8 cellular contexts compared by ENCODE assay signal in the genomic region with DNA sequence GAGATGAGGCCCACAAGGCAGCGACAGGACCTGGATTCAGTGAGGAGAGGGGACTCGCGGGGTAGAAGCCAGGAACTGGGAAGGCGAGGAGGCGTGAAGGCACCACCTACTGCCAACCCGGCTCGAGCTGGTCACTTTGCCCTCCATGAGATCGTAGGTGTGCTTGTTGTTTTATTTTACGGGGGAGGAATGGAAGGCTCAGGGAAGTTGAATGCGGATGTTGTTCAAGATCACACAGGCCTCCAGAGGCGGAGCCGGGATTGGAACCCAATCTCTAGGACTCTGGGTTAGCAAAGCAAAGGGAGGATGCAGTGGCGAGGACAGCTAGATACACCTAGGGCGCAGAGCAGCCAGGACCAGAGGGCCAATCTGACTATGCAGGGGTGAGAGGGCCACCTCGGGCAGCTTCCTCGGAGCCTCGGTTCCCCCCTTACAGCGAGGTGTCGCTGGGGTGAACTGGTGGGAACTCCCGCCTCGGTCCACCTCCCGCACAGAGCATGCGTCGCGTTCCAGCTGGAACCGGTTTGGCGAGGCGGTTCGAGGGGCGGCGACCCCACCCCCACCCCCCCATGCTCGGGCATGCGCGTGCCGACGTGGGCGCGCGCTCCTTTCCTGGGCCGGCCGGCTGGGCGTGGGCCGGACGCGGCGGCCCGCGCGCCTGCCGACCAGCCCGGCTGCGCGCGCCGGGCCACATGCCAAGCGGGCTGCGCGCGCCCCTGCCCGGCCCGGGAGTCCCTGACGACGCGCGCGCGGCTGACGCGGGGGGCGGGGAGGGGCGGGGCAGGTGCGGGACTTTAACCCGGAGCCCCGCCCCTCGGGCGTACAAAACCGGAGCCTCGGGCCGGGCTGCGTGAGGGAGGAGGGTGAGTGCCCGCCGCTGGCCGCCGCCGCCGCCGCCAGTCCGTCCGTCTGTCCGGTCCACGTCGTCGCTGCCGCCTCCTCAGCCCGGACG.
DNase-seq lines count a peak whose midpoint lies in the region; ATAC-seq and TF ChIP-seq lines count a peak whose summit lies in the region.

No MANE protein-coding gene starts in this region.

- in situ Hi-C loops in GM13976 (cut with MboI; ENCODE audit: low sequenced_read_pairs, unreplicated experiment), result no loop called here

- H3K9me3 ChIP-seq in left ventricle myocardium inferior (replicated peaks) (no peaks in the 10 kb centered on the region), prostate gland (no peaks in the 10 kb centered on the region), upper lobe of right lung (no peaks in the 10 kb centered on the region)

- H3K4me1 ChIP-seq in left ventricle myocardium inferior, result peaks cover 50% of the 10 kb centered on the region
- peaks cover 6% of the 10 kb centered on the region for H3K4me1 ChIP-seq in prostate gland (replicated peaks)
- peaks cover 34% of the 10 kb centered on the region for H3K4me1 ChIP-seq in upper lobe of right lung

- peak overlapping the region; percentile 97 for H3K27ac ChIP-seq in left ventricle myocardium inferior (replicated peaks)
- H3K27ac ChIP-seq in prostate gland, result peak overlapping the region; percentile 94 to 95
- H3K27ac ChIP-seq in upper lobe of right lung, result peak overlapping the region; percentile 92

- intact Hi-C loops in left ventricle myocardium inferior (cut with micrococcal nuclease), result no loop called here
- intact Hi-C loops in prostate gland (cut with DNase I), result loop anchor here (10.0 kb wide), 1 partner anchor 144 kb away; a partner anchor contains a TSS
- intact Hi-C loops in upper lobe of right lung (cut with DNase I), result no loop called here

- H3K27me3 ChIP-seq in left ventricle myocardium inferior (ENCODE audit: low read depth) (no peaks in the 10 kb centered on the region), prostate gland (replicated peaks; ENCODE audit: insufficient read depth) (no peaks in the 10 kb centered on the region), upper lobe of right lung (no peaks in the 10 kb centered on the region)

- H3K4me3 ChIP-seq in left ventricle myocardium inferior, result peak overlapping the region; percentile 90
- H3K4me3 ChIP-seq in prostate gland, result peak overlapping the region; percentile 54 to 77
- H3K4me3 ChIP-seq in upper lobe of right lung, result peak overlapping the region; percentile 88

- TF ChIP-seq CTCF in GM13976 (IDR thresholded peaks at IDR 0.05; ENCODE audit: borderline replicate concordance, control extremely low read depth, extremely low read depth, insufficient read depth, missing control alignments) (no peak), left ventricle myocardium inferior (IDR thresholded peaks at IDR 0.05; ENCODE audit: borderline replicate concordance) (peak; percentile 16), prostate gland (IDR thresholded peaks at IDR 0.05) (peak in 2 of 4 experiments; percentile 28 to 30), upper lobe of right lung (IDR thresholded peaks at IDR 0.05) (no peak)

- WGBS in prostate gland, result 9% methylated on average over 57 of the region's 96 CpGs

- ATAC-seq in HG02798 (IDR thresholded peaks at IDR 0.05; ENCODE audit: poor library complexity, unreplicated experiment) (peak; percentile 84), upper lobe of right lung (peak; percentile 86)

- H3K36me3 ChIP-seq in left ventricle myocardium inferior (no peaks in the 10 kb centered on the region), prostate gland (no peaks in the 10 kb centered on the region), upper lobe of right lung (no peaks in the 10 kb centered on the region)

- TF ChIP-seq POLR2A in prostate gland (IDR thresholded peaks at IDR 0.05), result peak; percentile 94

- DNase-seq in GM13976 (ENCODE audit: low spot score), result peak; percentile 93
- DNase-seq in NCI-H1417 treated with DMSO at 0.1 percent for 48 hours (lab: John Stamatoyannopoulos, UW), result peak; percentile 58
- DNase-seq in T-helper 1 cell, result peak; percentile 87 to 94 (median 90)
- DNase-seq in amniotic epithelial cell (ENCODE audit: low read depth), result peak; percentile 82
- peak; percentile 97 for DNase-seq in left ventricle myocardium inferior
- peak; percentile 93 for DNase-seq in prostate gland (ENCODE audit: low spot score)
- DNase-seq in upper lobe of right lung, result peak; percentile 97

Comparison
In these comparisons a context has a peak if more than half of its experiments do, and no peak if none do; other contexts are left out.
1. Peak in every context shown above with its lines: DNase-seq, ATAC-seq, H3K4me3 ChIP-seq and H3K27ac ChIP-seq.